ENCODE assay signal across 7 cellular contexts in genomic region chr5:2818936-2819335, GRCh38.
"Had no signal": no experiment of that assay in that cellular context is flagged by ENCODE, and none has a peak within 500 bp of the region (broad histone marks: within the 10 kb centered on the region; RNA-seq: fewer than 3 reads in every experiment).

No MANE protein-coding gene starts in this region.

- ATAC-seq: HepG2 had no signal

- H3K4me3 Mint-ChIP-seq: H9, IgD-negative memory B cell had no signal

- H3K9ac ChIP-seq: GM23248 had no signal

- H3K27ac Mint-ChIP-seq: H9 had no signal

- H3K36me3 Mint-ChIP-seq: IgD-negative memory B cell had no signal

- H3K27ac ChIP-seq: GM23248, HL-60 had no signal

- H3K4me1 Mint-ChIP-seq: IgD-negative memory B cell had no signal

- H3K9me3 Mint-ChIP-seq: H9 had no signal

- H3K27me3 Mint-ChIP-seq: IgD-negative memory B cell had no signal

- H2AFZ ChIP-seq: GM23248 had no signal

- H3K4me3 ChIP-seq: GM23248 had no signal

- DNase-seq: GM23248, H9, HCEC 1CT, KBM-7 had no signal
